In genomic region chr6:17705428-17705777, GRCh38 we compare ENCODE assay signal across 8 cellular contexts. TPM values are rescaled to one million over a fixed set of nuclear protein-coding genes. Genes with fewer than 3 reads are reported as not detected.
DNase-seq lines count a peak whose midpoint lies in the region; ATAC-seq and TF ChIP-seq lines count a peak whose summit lies in the region.

No MANE protein-coding gene starts in this region.

- ATAC-seq in HG02938 (IDR thresholded peaks at IDR 0.05; ENCODE audit: unreplicated experiment) (peak; percentile 1), HG02840 (IDR thresholded peaks at IDR 0.05; ENCODE audit: low FRiP score, unreplicated experiment) (no peak)

- H3K27me3 ChIP-seq in effector memory CD4-positive, alpha-beta T cell (replicated peaks; ENCODE audit: control insufficient read depth, insufficient read depth, low read length, poor library complexity, severe bottlenecking) = no peaks in the 10 kb centered on the region

- H3K4me3 Mint-ChIP-seq in mesothelial cell of epicardium = peak overlapping the region; percentile 90

- no peaks in the 10 kb centered on the region for H3K27me3 Mint-ChIP-seq in mesothelial cell of epicardium (ENCODE audit: low read depth)

- no peaks in the 10 kb centered on the region for H3K36me3 ChIP-seq in effector memory CD4-positive, alpha-beta T cell (ENCODE audit: control insufficient read depth, insufficient read depth, low read length)

- peak overlapping the region; percentile 99 for H3K27ac Mint-ChIP-seq in mesothelial cell of epicardium

- TF ChIP-seq CTCF in mesothelial cell of epicardium (IDR thresholded peaks at IDR 0.05; ENCODE audit: unreplicated experiment) = no peak

- peaks cover 20% of the 10 kb centered on the region for H3K4me1 Mint-ChIP-seq in mesothelial cell of epicardium

- no peaks in the 10 kb centered on the region for H3K36me3 Mint-ChIP-seq in mesothelial cell of epicardium

- peak; percentile 53 for DNase-seq in DMS53 (lab: John Stamatoyannopoulos, UW)
- DNase-seq in DMS53 treated with DMSO at 0.1 percent for 48 hours (lab: John Stamatoyannopoulos, UW; ENCODE audit: unreplicated experiment) = no peak
- DNase-seq in SK-MEL-5 (ENCODE audit: low read depth, low spot score) = peak; percentile 65
- DNase-seq in effector memory CD4-positive, alpha-beta T cell = no peak
- DNase-seq in mesothelial cell of epicardium (ENCODE audit: low spot score in 2 of 2, unreplicated experiment in 2 of 2) = no peak
- DNase-seq in NCI-H82 treated with DMSO at 0.1 percent for 48 hours (lab: John Stamatoyannopoulos, UW; ENCODE audit: unreplicated experiment) = no peak

- peaks cover 30% of the 10 kb centered on the region for H3K4me1 ChIP-seq in effector memory CD4-positive, alpha-beta T cell (ENCODE audit: control insufficient read depth, insufficient read depth, low read length, poor library complexity, severe bottlenecking)

- H3K9me3 ChIP-seq in effector memory CD4-positive, alpha-beta T cell (ENCODE audit: control insufficient read depth, low read length) = no peaks in the 10 kb centered on the region

- in situ Hi-C loops in SK-MEL-5 (cut with HindIII; ENCODE audit: low pct_unique_long_range_greater_than_20kb, low sequenced_read_pairs) = no loop called here

- H3K9me3 Mint-ChIP-seq in mesothelial cell of epicardium = no peaks in the 10 kb centered on the region

- peak overlapping the region; percentile 100 for H3K27ac ChIP-seq in effector memory CD4-positive, alpha-beta T cell (ENCODE audit: insufficient read depth, low read length, poor library complexity, severe bottlenecking)

- peak overlapping the region; percentile 95 for H3K4me3 ChIP-seq in effector memory CD4-positive, alpha-beta T cell (ENCODE audit: insufficient read depth, low read depth, low read length, poor library complexity, severe bottlenecking)

RNA-seq across cellular contexts. Expression of gene NUP153, which starts 1.3 kb away (rescaled TPM):
- 42.1 and 49.0 TPM in 2 replicates for total RNA-seq in SK-MEL-5 (2014; rRNA removed; shearing (Covaris generic))
- polyA plus RNA-seq in SK-MEL-5 (2015; cell fraction: cytosol; rRNA removed) = 37.1 and 56.7 TPM in 2 replicates
- 72.9 and 80.1 TPM in 2 replicates for polyA plus RNA-seq in SK-MEL-5 (2015; cell fraction: nucleus; rRNA removed)
- total RNA-seq in mesothelial cell of epicardium = 47.4 to 48.4 TPM (median 48.2 TPM) in 3 replicates

Comparison
In these comparisons a context has a peak if more than half of its experiments do, and no peak if none do; other contexts are left out.
1. DNase-seq: peak in DMS53 (single experiment) and SK-MEL-5 (single experiment); none in DMS53 treated with DMSO at 0.1 percent for 48 hours (single experiment), effector memory CD4-positive, alpha-beta T cell (0 of 3), mesothelial cell of epicardium (0 of 2) and NCI-H82 treated with DMSO at 0.1 percent for 48 hours (single experiment).